1 cellular context compared by ENCODE assay signal in genomic region chr2:199471443-199472057, GRCh38.
A peak's percentile ranks its signal among the peaks of the same experiment; 100 is the strongest.
TF ChIP-seq lines count a peak whose summit lies in the region.

No MANE protein-coding gene starts in this region.

TF ChIP-seq in HEK293, 187 proteins besides CTCF, POLR2A, EP300 and RAD21 (continued from another document):
- TF ChIP-seq PRDM10 (tag by site-specific recombination; IDR thresholded peaks at IDR 0.05): 0 out of 2 replicates have a peak, but pooled peaks have one; percentile 11
- TF ChIP-seq ZSCAN30 (tag by site-specific recombination; IDR thresholded peaks at IDR 0.05): peak; percentile 85
- 0 out of 2 replicates have a peak, but pooled peaks have one; percentile 28 for TF ChIP-seq ZFP37 (tag by site-specific recombination; IDR thresholded peaks at IDR 0.05)
- peak; percentile 21; the same call in 1 of the 2 replicates for TF ChIP-seq ZNF394 (tag by site-specific recombination; IDR thresholded peaks at IDR 0.05; ENCODE audit: borderline replicate concordance)
- peak; percentile 86 for TF ChIP-seq ZBTB20 (tag by site-specific recombination; IDR thresholded peaks at IDR 0.05)
- no peak for TF ChIP-seq YY2 (tag by site-specific recombination; IDR thresholded peaks at IDR 0.05)
- TF ChIP-seq ZNF561 (tag by site-specific recombination; IDR thresholded peaks at IDR 0.05; ENCODE audit: borderline replicate concordance): peak; percentile 89
- 0 out of 2 replicates have a peak, but pooled peaks have one; percentile 57 for TF ChIP-seq ZNF2 (tag by site-specific recombination; IDR thresholded peaks at IDR 0.05)
- TF ChIP-seq ZEB2 (tag by site-specific recombination; IDR thresholded peaks at IDR 0.05): 0 out of 2 replicates have a peak, but pooled peaks have one; percentile 36
- peak; percentile 47; the same call in 1 of the 2 replicates for TF ChIP-seq ZBTB17 (tag by site-specific recombination; IDR thresholded peaks at IDR 0.05)
- TF ChIP-seq ZNF692 (tag by site-specific recombination; IDR thresholded peaks at IDR 0.05): 0 out of 2 replicates have a peak, but pooled peaks have one; percentile 17
- 0 out of 2 replicates have a peak, but pooled peaks have one; percentile 25 for TF ChIP-seq ZXDB (tag by site-specific recombination; IDR thresholded peaks at IDR 0.05)
- no peak for TF ChIP-seq REPIN1 (tag by site-specific recombination; IDR thresholded peaks at IDR 0.05; ENCODE audit: low read depth)
